ENCODE assay signal across 1 cellular context in the genomic region with DNA sequence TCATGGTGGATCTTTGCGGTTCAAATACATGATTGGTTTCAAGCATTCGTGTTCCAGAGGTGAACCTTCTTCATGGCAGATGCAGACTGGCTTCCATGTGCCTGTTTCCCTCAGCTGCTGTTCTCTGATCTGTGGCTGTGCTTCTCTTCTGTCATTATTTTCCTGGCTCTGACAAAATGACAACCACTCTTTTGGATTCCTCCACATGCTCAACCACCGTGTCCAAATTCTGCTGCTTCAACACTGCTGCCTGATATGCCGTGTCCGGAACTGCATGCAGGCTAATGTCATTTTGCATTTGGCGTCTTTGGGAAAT.
TF ChIP-seq lines count a peak whose summit lies in the region.

No MANE protein-coding gene starts in this region.

TF ChIP-seq in GM23338, 12 proteins besides CTCF, POLR2A, EP300 and RAD21 (continued from another document):
- TF ChIP-seq ZNF114 (CRISPR knock-in tag; IDR thresholded peaks at IDR 0.05) (no peak), POLR2AphosphoS5 (IDR thresholded peaks at IDR 0.05; ENCODE audit: low read depth) (no peak), STAT1 (IDR thresholded peaks at IDR 0.05; ENCODE audit: unreplicated experiment) (no peak), EZH2phosphoT487 (IDR thresholded peaks at IDR 0.05; ENCODE audit: unreplicated experiment) (no peak)
TF ChIP-seq in GM23338: peak in this region for 0.
